2 cellular contexts compared by ENCODE assay signal in the genomic region with DNA sequence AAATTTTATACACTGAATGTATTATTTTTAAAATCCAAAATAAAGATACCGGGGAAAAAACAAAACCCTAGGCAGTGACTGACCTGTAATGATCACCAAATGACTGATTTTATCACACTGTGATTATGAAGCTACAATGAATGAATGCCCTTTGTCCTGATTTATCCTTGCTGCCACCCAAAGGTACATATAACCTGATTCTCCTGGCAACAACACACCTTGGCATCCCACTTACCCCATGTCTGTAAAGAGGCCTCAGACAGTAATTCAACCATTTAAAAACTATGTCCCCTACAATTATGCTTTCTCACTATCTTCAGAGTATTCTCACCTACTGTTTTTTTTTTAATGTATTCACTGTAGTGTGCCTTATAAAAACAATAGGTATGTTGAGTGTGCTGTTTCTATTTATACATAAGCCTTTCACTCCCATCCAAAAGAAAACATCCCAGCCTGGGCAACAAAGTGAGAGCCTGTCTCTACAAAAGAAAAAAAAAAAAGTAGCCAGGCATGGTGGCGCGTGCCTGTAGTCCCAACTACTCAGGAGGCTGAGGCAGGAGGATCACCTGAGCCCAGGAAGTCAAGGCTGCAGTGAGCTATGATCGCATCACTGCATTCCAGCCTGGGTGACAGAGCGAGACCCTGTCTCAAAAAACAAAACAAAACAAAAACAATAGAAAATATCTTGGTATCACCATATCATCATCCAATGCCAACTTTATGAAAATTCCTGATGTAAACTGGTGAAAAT.
A peak's percentile ranks its signal among the peaks of the same experiment; 100 is the strongest.
TF ChIP-seq lines count a peak whose summit lies in the region.

No MANE protein-coding gene starts in this region.

TF ChIP-seq in HEK293, 187 proteins besides CTCF, POLR2A, EP300 and RAD21:
- TF ChIP-seq WT1 (tag by site-specific recombination; IDR thresholded peaks at IDR 0.05) (0 out of 2 replicates have a peak, but pooled peaks have one; percentile 13), ZNF654 (tag by site-specific recombination; IDR thresholded peaks at IDR 0.05; ENCODE audit: low read depth) (no peak)

TF ChIP-seq in endothelial cell of umbilical vein, 7 proteins besides CTCF, POLR2A, EP300 and RAD21:
- TF ChIP-seq JUN (IDR thresholded peaks at IDR 0.05; ENCODE audit: borderline replicate concordance, insufficient read depth, insufficient read length, low read depth): no peak
- no peak for TF ChIP-seq POLR2AphosphoS5 (IDR thresholded peaks at IDR 0.05; ENCODE audit: insufficient read depth, low read depth, low read length)
- TF ChIP-seq MYC (IDR thresholded peaks at IDR 0.05; ENCODE audit: low read depth, low read length): no peak
- TF ChIP-seq, protein P1, sequence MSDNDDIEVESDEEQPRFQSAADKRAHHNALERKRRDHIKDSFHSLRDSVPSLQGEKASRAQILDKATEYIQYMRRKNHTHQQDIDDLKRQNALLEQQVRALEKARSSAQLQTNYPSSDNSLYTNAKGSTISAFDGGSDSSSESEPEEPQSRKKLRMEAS (IDR thresholded peaks at IDR 0.05; ENCODE audit: insufficient read depth, insufficient read length): no peak
- no peak for TF ChIP-seq GATA2 (IDR thresholded peaks at IDR 0.05; ENCODE audit: insufficient read depth, insufficient read length, low read depth, low read length)
- no peak for TF ChIP-seq FOS (IDR thresholded peaks at IDR 0.05; ENCODE audit: borderline replicate concordance, insufficient read depth, low read length)
- no peak for TF ChIP-seq EZH2 (IDR thresholded peaks at IDR 0.05; ENCODE audit: borderline replicate concordance, low read depth, low read length, severe bottlenecking)
